In genomic region chr19:14529254-14530004, GRCh38 we compare ENCODE assay signal across 1 cellular context.
A peak's percentile ranks its signal among the peaks of the same experiment; 100 is the strongest.
TF ChIP-seq lines count a peak whose summit lies in the region.

Gene TECR (plus strand): TSS chr19:14529594. CDS start chr19:14529697, 103 bp downstream.

TF ChIP-seq in HepG2, 621 proteins besides CTCF, POLR2A, EP300 and RAD21 (continued from another document and continues in another):
- TF ChIP-seq ZNF18 (CRISPR knock-in tag; IDR thresholded peaks at IDR 0.05; ENCODE audit: insufficient replicate concordance) (no peak), MEIS2 (CRISPR knock-in tag; IDR thresholded peaks at IDR 0.05) (no peak; the same call in 1 of the 2 replicates), CREB3 (CRISPR knock-in tag; IDR thresholded peaks at IDR 0.05) (no peak), ETS1 (CRISPR knock-in tag; IDR thresholded peaks at IDR 0.05) (no peak), CREB1 (IDR thresholded peaks at IDR 0.05) (peak; percentile 64), CREB1 (CRISPR knock-in tag; IDR thresholded peaks at IDR 0.05) (peak; percentile 81), EEA1 (CRISPR knock-in tag; IDR thresholded peaks at IDR 0.05; ENCODE audit: borderline replicate concordance) (no peak), ATF3 (CRISPR knock-in tag; IDR thresholded peaks at IDR 0.05) (peak; percentile 46; the same call in 1 of the 2 replicates), CSRNP2 (CRISPR knock-in tag; conservative IDR thresholded peaks at IDR 0.05; ENCODE audit: low read depth) (no peak), JARID2 (CRISPR knock-in tag; IDR thresholded peaks at IDR 0.05; ENCODE audit: insufficient replicate concordance) (no peak), ZNF484 (CRISPR knock-in tag; IDR thresholded peaks at IDR 0.05; ENCODE audit: borderline replicate concordance, low read depth) (no peak), ZNF260 (CRISPR knock-in tag; IDR thresholded peaks at IDR 0.05; ENCODE audit: borderline replicate concordance, low read depth) (no peak), YY1 (IDR thresholded peaks at IDR 0.05; ENCODE audit: insufficient read depth, insufficient replicate concordance, low read depth, low read length) (peak; percentile 18), ZNF614 (CRISPR knock-in tag; IDR thresholded peaks at IDR 0.05; ENCODE audit: borderline replicate concordance) (no peak), BRF2 (CRISPR knock-in tag; IDR thresholded peaks at IDR 0.05) (peak; percentile 64; the same call in 1 of the 2 replicates), ZNF547 (CRISPR knock-in tag; IDR thresholded peaks at IDR 0.05) (peak; percentile 92), SMARCE1 (IDR thresholded peaks at IDR 0.05; ENCODE audit: borderline replicate concordance) (no peak), SYNCRIP (IDR thresholded peaks at IDR 0.05; ENCODE audit: insufficient read depth, low read depth, low read length) (no peak), CEBPB (IDR thresholded peaks at IDR 0.05; ENCODE audit: borderline replicate concordance, low read depth, low read length) (peak; percentile 55; the same call in 1 of the 2 replicates), ZNF101 (CRISPR knock-in tag; IDR thresholded peaks at IDR 0.05; ENCODE audit: borderline replicate concordance, low read depth) (no peak), PHF8 (CRISPR knock-in tag; IDR thresholded peaks at IDR 0.05) (peak; percentile 92), ZNF513 (CRISPR knock-in tag; conservative IDR thresholded peaks at IDR 0.05) (no peak), HNRNPH1 (optimal IDR thresholded peaks at IDR 0.05; ENCODE audit: low read depth, low read length) (no peak), HNRNPUL1 (IDR thresholded peaks at IDR 0.05; ENCODE audit: low read depth, low read length) (no peak), FOXA1 (IDR thresholded peaks at IDR 0.05) (no peak), FOXA1 (CRISPR knock-in tag; IDR thresholded peaks at IDR 0.05) (no peak), ZNF550 (CRISPR knock-in tag; IDR thresholded peaks at IDR 0.05; ENCODE audit: borderline replicate concordance) (no peak), ATF6 (CRISPR knock-in tag; conservative IDR thresholded peaks at IDR 0.05) (no peak), MEIS1 (CRISPR knock-in tag; IDR thresholded peaks at IDR 0.05; ENCODE audit: borderline replicate concordance) (peak; percentile 57; the same call in 1 of the 2 replicates), MAFK (conservative IDR thresholded peaks at IDR 0.05 in 1 of 2, IDR thresholded peaks at IDR 0.05 in 1 of 2; ENCODE audit: low read length in 2 of 2) (peak; percentile 41 to 45; a peak in 3 of 4 replicates), ZNF44 (CRISPR knock-in tag; IDR thresholded peaks at IDR 0.05) (no peak), NFKB2 (CRISPR knock-in tag; IDR thresholded peaks at IDR 0.05; ENCODE audit: borderline replicate concordance) (peak; percentile 60; the same call in 1 of the 2 replicates), ZSCAN22 (CRISPR knock-in tag; IDR thresholded peaks at IDR 0.05) (no peak), SP140L (CRISPR knock-in tag; IDR thresholded peaks at IDR 0.05; ENCODE audit: borderline replicate concordance) (no peak; the same call in 1 of the 2 replicates), ZEB1 (IDR thresholded peaks at IDR 0.05; ENCODE audit: insufficient replicate concordance, low read depth) (no peak), ZSCAN25 (CRISPR knock-in tag; IDR thresholded peaks at IDR 0.05) (peak; percentile 55; the same call in 1 of the 2 replicates), ZNF639 (CRISPR knock-in tag; conservative IDR thresholded peaks at IDR 0.05) (no peak), TBX3 (IDR thresholded peaks at IDR 0.05; ENCODE audit: borderline replicate concordance) (no peak), ZNF576 (CRISPR knock-in tag; IDR thresholded peaks at IDR 0.05) (no peak), BRD4 (CRISPR knock-in tag; IDR thresholded peaks at IDR 0.05) (no peak), MED1 (CRISPR knock-in tag; IDR thresholded peaks at IDR 0.05) (peak; percentile 42; the same call in 1 of the 2 replicates), NFKBIZ (CRISPR knock-in tag; IDR thresholded peaks at IDR 0.05) (no peak; the same call in 1 of the 2 replicates), ATAD3A (CRISPR knock-in tag; IDR thresholded peaks at IDR 0.05) (no peak), ZNF569 (CRISPR knock-in tag; IDR thresholded peaks at IDR 0.05; ENCODE audit: borderline replicate concordance) (no peak), ZNF644 (CRISPR knock-in tag; IDR thresholded peaks at IDR 0.05; ENCODE audit: low read depth) (no peak), ZNF383 (CRISPR knock-in tag; IDR thresholded peaks at IDR 0.05; ENCODE audit: borderline replicate concordance) (no peak), ZNF446 (CRISPR knock-in tag; IDR thresholded peaks at IDR 0.05) (no peak), GFI1 (CRISPR knock-in tag; IDR thresholded peaks at IDR 0.05; ENCODE audit: borderline replicate concordance) (no peak), REL (CRISPR knock-in tag; conservative IDR thresholded peaks at IDR 0.05) (0 out of 2 replicates have a peak, but pooled peaks have one; percentile 49), ARHGAP35 (CRISPR knock-in tag; IDR thresholded peaks at IDR 0.05; ENCODE audit: borderline replicate concordance) (no peak), PBX2 (CRISPR knock-in tag; IDR thresholded peaks at IDR 0.05) (peak; percentile 91), MED8 (CRISPR knock-in tag; IDR thresholded peaks at IDR 0.05; ENCODE audit: insufficient replicate concordance) (peak; percentile 37), ATF7-NPFF (CRISPR knock-in tag; IDR thresholded peaks at IDR 0.05; ENCODE audit: low read depth) (peak; percentile 26; the same call in 1 of the 2 replicates), ZBTB33 (CRISPR knock-in tag; IDR thresholded peaks at IDR 0.05) (no peak), SALL2 (CRISPR knock-in tag; IDR thresholded peaks at IDR 0.05) (no peak; the same call in 1 of the 2 replicates), ZNF572 (CRISPR knock-in tag; IDR thresholded peaks at IDR 0.05) (0 out of 2 replicates have a peak, but pooled peaks have one; percentile 71)
